In genomic region chr18:35245719-35246317, GRCh38 we compare ENCODE assay signal across 25 cellular contexts. TPM values are rescaled to one million over a fixed set of nuclear protein-coding genes. Genes with fewer than 3 reads are reported as not detected.
DNase-seq lines count a peak whose midpoint lies in the region; ATAC-seq, FAIRE-seq and TF ChIP-seq lines count a peak whose summit lies in the region.
"Had no signal": no experiment of that assay in that cellular context is flagged by ENCODE, and none has a peak within 500 bp of the region (broad histone marks: within the 10 kb centered on the region; RNA-seq: fewer than 3 reads in every experiment).

No MANE protein-coding gene starts in this region.

- H3K18ac ChIP-seq in trophoblast cell (ENCODE audit: low read length) = no peak overlapping the region

- H3K36me3 ChIP-seq in K562 (ENCODE audit: control insufficient read depth, insufficient read depth, low read length) (peaks cover 74% of the 10 kb centered on the region), trophoblast cell (ENCODE audit: control insufficient read depth in 1 of 2, insufficient read depth in 2 of 2, low read length in 2 of 2) (peaks cover 6 to 30% of the 10 kb centered on the region in 2 experiments), lower lobe of right lung (peaks cover 82% of the 10 kb centered on the region)

- TF ChIP-seq EP300 in K562 (IDR thresholded peaks at IDR 0.05; ENCODE audit: low read length) = no peak

- no peak overlapping the region for H3K4ac ChIP-seq in trophoblast cell (ENCODE audit: low read depth, low read length)

- no peak overlapping the region for H3K4me2 ChIP-seq in K562 (ENCODE audit: insufficient read depth, low read length)
- no peak overlapping the region for H3K4me2 ChIP-seq in trophoblast cell (ENCODE audit: low read length)

- ATAC-seq in K562 = no peak
- no peak for ATAC-seq in GM18870 (IDR thresholded peaks at IDR 0.05; ENCODE audit: unreplicated experiment)
- no peak for ATAC-seq in lower lobe of right lung
- ATAC-seq: HepG2 had no signal

- WGBS in K562 (ENCODE audit: insufficient coverage, low coverage, missing lambda C conversion rate) = over 99% methylated on average over 4 of the region's 4 CpGs
- no CpG with 5 or more reads among the region's 4 CpGs for WGBS in trophoblast cell (ENCODE audit: extremely low coverage, insufficient coverage, insufficient read length)

- H3K9me3 ChIP-seq in K562 (replicated peaks; ENCODE audit: control insufficient read depth, insufficient read depth, low read depth, low read length) = peaks cover 14% of the 10 kb centered on the region; the same call in 1 of the 2 replicates
- no peaks in the 10 kb centered on the region for H3K9me3 ChIP-seq in trophoblast cell (ENCODE audit: insufficient read depth, low read depth, low read length)
- H3K9me3 ChIP-seq in lower lobe of right lung = no peaks in the 10 kb centered on the region
- H3K9me3 ChIP-seq: BE2C had no signal

- intact Hi-C loops in K562 (cut with micrococcal nuclease) (no loop called here), lower lobe of right lung (cut with DNase I) (loop anchor here (10.0 kb wide), 1 partner anchor 99 kb away; the partner anchor contains the start of gene ZNF24)

- H4K8ac ChIP-seq in trophoblast cell (ENCODE audit: low read depth, low read length) = no peak overlapping the region

- no peaks in the 10 kb centered on the region; a peak in 4 of 5 replicates for H3K4me1 ChIP-seq in K562 (replicated peaks in 1 of 2; ENCODE audit: control insufficient read depth in 2 of 2, insufficient read depth in 2 of 2, low read length in 2 of 2)
- peaks cover 2% of the 10 kb centered on the region in 2 experiments for H3K4me1 ChIP-seq in trophoblast cell (ENCODE audit: control insufficient read depth in 1 of 2, insufficient read depth in 2 of 2, low read length in 2 of 2)
- peaks cover 9% of the 10 kb centered on the region for H3K4me1 ChIP-seq in lower lobe of right lung
- H3K4me1 ChIP-seq: BE2C had no signal

- POLR2A ChIA-PET in K562 (lab: Yijun Ruan, JAX) = interaction anchor here (0.6 kb wide), 1 partner anchor 357 kb away, joined by 3 read pairs; no protein-coding TSS in a partner anchor
- POLR2A ChIA-PET in HEK293T (lab: Yijun Ruan, JAX) = interaction anchor here (1.2 to 2.4 kb wide), 3 partner anchors 43 to 205 kb away, joined by 4 to 6 read pairs (median 5); partner anchors contain the start of genes MAPRE2 and ZSCAN30

- no peak overlapping the region for H2AK5ac ChIP-seq in trophoblast cell (ENCODE audit: low read length)

- TF ChIP-seq CTCF in D721Med (IDR thresholded peaks at IDR 0.05; ENCODE audit: insufficient read depth, missing control alignments) (no peak), K562 (IDR thresholded peaks at IDR 0.05 in 2 of 3, conservative IDR thresholded peaks at IDR 0.05 in 1 of 3; ENCODE audit: insufficient read depth in 2 of 3, low read depth in 1 of 3, low read length in 3 of 3) (no peak), lower lobe of right lung (IDR thresholded peaks at IDR 0.05) (no peak)

- no peak for TF ChIP-seq RAD21 in K562 (CRISPR knock-in tag; conservative IDR thresholded peaks at IDR 0.05 in 1 of 2, IDR thresholded peaks at IDR 0.05 in 1 of 2)

- H3K9me1 ChIP-seq in K562 (ENCODE audit: control insufficient read depth, insufficient read depth, low read length) = no peaks in the 10 kb centered on the region

- H3K14ac ChIP-seq in trophoblast cell (ENCODE audit: low read length) = no peak overlapping the region

- CTCF ChIA-PET in K562 (lab: Yijun Ruan, JAX; ENCODE audit: low intra/inter-chr PET ratio) = no interaction called here
- CTCF ChIA-PET in HEK293T (lab: Yijun Ruan, JAX) = interaction anchor here (1.1 kb wide), 1 partner anchor 141 kb away, joined by 3 read pairs; no protein-coding TSS in a partner anchor

- no TSS peak for BruUV-seq in K562 (replicated peaks; lab: Mats Ljungman, UMichigan)

- H4K20me1 ChIP-seq in K562 (replicated peaks; ENCODE audit: control insufficient read depth, insufficient read depth, low read length) = no peaks in the 10 kb centered on the region

- no peak overlapping the region for H2BK120ac ChIP-seq in trophoblast cell (ENCODE audit: insufficient read depth, low read length, poor library complexity)

- peak; percentile 58 for FAIRE-seq in D721Med (lab: Jason Lieb, UNC)
- no peak for FAIRE-seq in K562 (lab: Jason Lieb, UNC)
- FAIRE-seq: A204.1, GM12891, HepG2, HTR-8/SVneo had no signal

- peaks cover 23% of the 10 kb centered on the region for H3K79me2 ChIP-seq in K562 (ENCODE audit: control insufficient read depth, insufficient read depth, low read length)
- no peaks in the 10 kb centered on the region for H3K79me2 ChIP-seq in trophoblast cell (ENCODE audit: control insufficient read depth, insufficient read depth, low read length, poor library complexity)

- DNase-seq in D721Med (ENCODE audit: insufficient read length, low spot score) (no peak), OCI-M1 (lab: John Stamatoyannopoulos, UW) (peak; percentile 5), K562 (ENCODE audit: extremely low read depth in 1 of 4, low spot score in 3 of 4) (no peak), trophoblast cell (peak; percentile 66 to 89), HEK293T (ENCODE audit: extremely low spot score) (no peak), mesenteric fat pad (ENCODE audit: low spot score) (no peak), lower lobe of right lung (no peak)
- DNase-seq: ACHN; BE2C; Calu3; CD4-positive, alpha-beta memory T cell; DMS 273 treated with DMSO at 0.1 percent for 48 hours; DMS53; DND-41; EL; GOT3; H7; HFFc6; Kasumi-1; KG1 had no signal

- H2AFZ ChIP-seq in K562 (ENCODE audit: low read depth, low read length) (no peak overlapping the region), trophoblast cell (ENCODE audit: insufficient read depth, low read length, poor library complexity) (no peak overlapping the region)

- TF ChIP-seq POLR2A in K562 (conservative IDR thresholded peaks at IDR 0.05) = no peak

- no peak overlapping the region for H3K9ac ChIP-seq in K562 (ENCODE audit: insufficient read depth in 1 of 2, low read depth in 2 of 2, low read length in 2 of 2)
- H3K9ac ChIP-seq in trophoblast cell (ENCODE audit: low read length) = no peak overlapping the region

- H3K4me3 ChIP-seq in K562 (no peak overlapping the region), trophoblast cell (ENCODE audit: low read depth, low read length) (no peak overlapping the region), lower lobe of right lung (no peak overlapping the region)

- H2BK5ac ChIP-seq in trophoblast cell (ENCODE audit: low read depth, low read length, poor library complexity) = no peak overlapping the region

- in situ Hi-C loops in K562 (cut with MboI) = no loop called here

- no peak overlapping the region for H4K12ac ChIP-seq in trophoblast cell (ENCODE audit: low read depth, low read length)

- no peak overlapping the region for H4K91ac ChIP-seq in trophoblast cell (ENCODE audit: low read depth, low read length)

- H2BK12ac ChIP-seq in trophoblast cell (ENCODE audit: low read length) = no peak overlapping the region

- peaks cover 2% of the 10 kb centered on the region for H3K79me1 ChIP-seq in trophoblast cell (ENCODE audit: low read length)

- H3K27ac ChIP-seq in K562 (ENCODE audit: extremely low read depth, low read depth, low read length) (no peak overlapping the region), trophoblast cell (ENCODE audit: low read depth, low read length) (no peak overlapping the region), lower lobe of right lung (no peak overlapping the region)

- H3K23ac ChIP-seq in trophoblast cell (ENCODE audit: low read length) = no peak overlapping the region

- no peaks in the 10 kb centered on the region for H3K27me3 ChIP-seq in K562 (ENCODE audit: control insufficient read depth in 2 of 2, insufficient read depth in 2 of 2, low read length in 2 of 2)
- H3K27me3 ChIP-seq in trophoblast cell (ENCODE audit: insufficient read depth, low read length) = no peaks in the 10 kb centered on the region
- no peaks in the 10 kb centered on the region for H3K27me3 ChIP-seq in lower lobe of right lung (ENCODE audit: low read depth)
- H3K27me3 ChIP-seq: BE2C had no signal

RNA-seq across cellular contexts. Expression of gene ZNF397, which starts 5.0 kb away (rescaled TPM):
- 28.2 and 61.8 TPM in 2 replicates for total RNA-seq in K562 (2011; cell fraction: chromatin; rRNA removed; ENCODE audit: low replicate concordance)
- 16.7 and 26.5 TPM in 2 replicates for total RNA-seq in K562 (2011; cell fraction: nucleolus; rRNA removed)
- 37.0 and 53.3 TPM in 2 replicates for total RNA-seq in K562 (2011; cell fraction: nucleoplasm; rRNA removed)
- total RNA-seq in K562 (2014; rRNA removed) = 13.2 and 13.8 TPM in 2 replicates
- total RNA-seq in K562 (2014; rRNA removed; fragmentation: Illumina TruSeq; extraction: Trizol) = 23.6 and 25.5 TPM in 2 replicates
- total RNA-seq in K562 (2015; rRNA removed; fragmentation: Illumina TruSeq; extraction: Trizol) = 19.0 and 19.6 TPM in 2 replicates
- 15.1 and 16.3 TPM in 2 replicates for total RNA-seq in K562 (2021)
- 19.3 and 22.5 TPM in 2 replicates for polyA plus RNA-seq in K562 (2011; rRNA removed)
- polyA plus RNA-seq in K562 (2011; cell fraction: cytosol; rRNA removed) = 4.2 and 11.0 TPM in 2 replicates
- polyA plus RNA-seq in K562 (2011; cell fraction: nucleus; rRNA removed) = 21.9 and 28.3 TPM in 2 replicates
- polyA plus RNA-seq in K562 (2012) = 10.2 and 12.4 TPM in 2 replicates
- polyA plus RNA-seq in K562 (2014; fragmentation: Illumina TruSeq; extraction: Trizol) = 19.8 and 24.2 TPM in 2 replicates
- 1 to 10 TPM; 6.4 to 8.7 TPM for polyA plus RNA-seq in K562 (2014; fragmentation: Nextera tagmentation; extraction: Ambion mirVana)
- polyA plus RNA-seq in K562 (2014; rRNA removed) = 17.0 and 20.5 TPM in 2 replicates
- 26.3 and 37.3 TPM in 2 replicates for polyA minus RNA-seq in K562 (2011; rRNA and poly(A)+ RNA removed)
- 8.8 and 12.1 TPM in 2 replicates for polyA minus RNA-seq in K562 (2011; cell fraction: cytosol; rRNA and poly(A)+ RNA removed)
- polyA minus RNA-seq in K562 (2011; cell fraction: nucleus; rRNA and poly(A)+ RNA removed) = 18.8 and 43.0 TPM in 2 replicates
- polyA plus RNA-seq in trophoblast cell (2013) = 7.0 and 8.2 TPM in 2 replicates
- 21.4 TPM for total RNA-seq in mesenteric fat pad
- 33.1 TPM for total RNA-seq in lower lobe of right lung

RNA-seq across cellular contexts. Expression of gene ZSCAN30, which starts 44.2 kb away (rescaled TPM):
- total RNA-seq in K562 (2011; cell fraction: chromatin; rRNA removed; ENCODE audit: low replicate concordance) = 31.5 and 84.0 TPM in 2 replicates
- total RNA-seq in K562 (2011; cell fraction: nucleolus; rRNA removed) = 17.8 and 26.8 TPM in 2 replicates
- total RNA-seq in K562 (2011; cell fraction: nucleoplasm; rRNA removed) = 41.2 and 45.8 TPM in 2 replicates
- total RNA-seq in K562 (2014; rRNA removed) (8.9 and 12.0 TPM in 2 replicates), K562 (2014; rRNA removed; fragmentation: Illumina TruSeq; extraction: Trizol) (13.5 and 14.7 TPM in 2 replicates), K562 (2015; rRNA removed; fragmentation: Illumina TruSeq; extraction: Trizol) (10.3 and 11.0 TPM in 2 replicates), K562 (2021) (9.2 and 10.8 TPM in 2 replicates), mesenteric fat pad (13.2 TPM), lower lobe of right lung (18.8 TPM)
- polyA plus RNA-seq in K562 (2011; rRNA removed) (13.6 and 14.0 TPM in 2 replicates), K562 (2014; fragmentation: Illumina TruSeq; extraction: Trizol) (11.5 and 13.1 TPM in 2 replicates), K562 (2014; fragmentation: Nextera tagmentation; extraction: Ambion mirVana) (1 to 10 TPM; 4.6 to 4.9 TPM), K562 (2014; rRNA removed) (10.0 and 11.5 TPM in 2 replicates)
- polyA plus RNA-seq in K562 (2011; cell fraction: cytosol; rRNA removed) = 3.0 and 5.6 TPM in 2 replicates
- polyA plus RNA-seq in K562 (2011; cell fraction: nucleus; rRNA removed) = 36.2 and 37.7 TPM in 2 replicates
- polyA plus RNA-seq in K562 (2012) = 9.6 and 15.1 TPM in 2 replicates
- polyA minus RNA-seq in K562 (2011; rRNA and poly(A)+ RNA removed) = 19.0 and 29.5 TPM in 2 replicates
- 4.7 and 5.1 TPM in 2 replicates for polyA minus RNA-seq in K562 (2011; cell fraction: cytosol; rRNA and poly(A)+ RNA removed)
- polyA minus RNA-seq in K562 (2011; cell fraction: nucleus; rRNA and poly(A)+ RNA removed) = 18.6 and 33.8 TPM in 2 replicates
- polyA plus RNA-seq in trophoblast cell (2013) = 6.5 and 7.1 TPM in 2 replicates

Comparison
In these comparisons a context has a peak if more than half of its experiments do, and no peak if none do; other contexts are left out.
1. DNase-seq: peak in OCI-M1 (single experiment) and trophoblast cell (2 of 2); none in D721Med (single experiment), K562 (0 of 4), HEK293T (single experiment), mesenteric fat pad (single experiment) and lower lobe of right lung (single experiment).